In the genomic region with DNA sequence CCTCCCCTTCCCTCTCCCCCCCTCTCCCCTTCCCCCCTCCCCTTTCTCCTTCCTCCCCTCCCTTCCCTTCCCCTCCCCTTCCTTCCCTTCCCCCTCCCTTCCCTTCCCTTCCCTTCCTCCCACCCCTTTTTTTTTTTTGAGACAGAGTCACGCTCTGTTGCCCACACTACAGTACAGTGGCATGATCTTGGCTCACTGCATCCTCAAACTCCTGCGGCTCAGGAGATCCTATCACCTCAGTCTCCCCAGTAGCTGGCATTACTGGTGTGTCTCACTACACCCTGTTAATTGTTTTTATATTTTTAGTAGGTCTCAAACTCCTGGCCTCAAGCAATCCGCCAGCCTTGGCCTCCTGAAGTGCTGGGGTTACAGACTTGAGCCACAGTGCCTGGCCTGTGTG, we compare ENCODE assay signal across 14 cellular contexts.
"Had no signal": no experiment of that assay in that cellular context is flagged by ENCODE, and none has a peak within 500 bp of the region (broad histone marks: within the 10 kb centered on the region; RNA-seq: fewer than 3 reads in every experiment).

No MANE protein-coding gene starts in this region.

- H3K27me3 ChIP-seq: body of pancreas, left lung, ovary, tibial artery had no signal

- H3K27ac Mint-ChIP-seq: activated CD4-positive, alpha-beta T cell treated with anti-CD3 and anti-CD28 coated beads, Interleukin-2, amount 10 ng/mL, durations not matched to agents 7 days and 5 days; activated naive CD4-positive, alpha-beta T cell treated with anti-CD3 and anti-CD28 coated beads, Interleukin-2, amount 50 U/mL, for 24 hours; activated T-helper 2 cell treated with anti-CD3 and anti-CD28 coated beads, Interferon-gamma antibody, Interleukin-2, Interleukin-4, amounts not matched to agents 10 μg/mL and 5 μg/mL and 100 μg/mL, durations not matched to agents 14 hours and 24 hours and 36 hours; T-helper 17 cell had no signal

- H3K9me3 ChIP-seq: body of pancreas, left lung, ovary, tibial artery had no signal

- H3K36me3 Mint-ChIP-seq: activated naive CD4-positive, alpha-beta T cell treated with anti-CD3 and anti-CD28 coated beads, Interleukin-2, amount 50 U/mL, for 24 hours had no signal

- DNase-seq: activated CD4-positive, alpha-beta T cell treated with anti-CD3 and anti-CD28 coated beads, Interleukin-2, amount 10 ng/mL, durations not matched to agents 7 days and 5 days; activated CD4-positive, CD25-positive, alpha-beta regulatory T cell; body of pancreas; dermis blood vessel endothelial cell; glutamatergic neuron; left lung; mesendoderm; ovary; stimulated activated CD4-positive, alpha-beta T cell treated with anti-CD3 and anti-CD28 coated beads, Interleukin-15, amount 100 ng/mL, for 24 hours; stimulated activated CD4-positive, alpha-beta T cell treated with anti-CD3 and anti-CD28 coated beads, Interleukin-4, amount 100 ng/mL, for 24 hours; T-helper 17 cell; tibial artery had no signal

- H3K9me3 Mint-ChIP-seq: activated CD4-positive, alpha-beta T cell treated with anti-CD3 and anti-CD28 coated beads, Interleukin-2, amount 10 ng/mL, durations not matched to agents 7 days and 5 days; activated naive CD4-positive, alpha-beta T cell treated with anti-CD3 and anti-CD28 coated beads, Interleukin-2, amount 50 U/mL, for 24 hours; activated T-helper 2 cell treated with anti-CD3 and anti-CD28 coated beads, Interferon-gamma antibody, Interleukin-2, Interleukin-4, amounts not matched to agents 10 μg/mL and 5 μg/mL and 100 μg/mL, durations not matched to agents 14 hours and 24 hours and 36 hours had no signal

- H3K4me3 Mint-ChIP-seq: activated CD4-positive, alpha-beta T cell treated with anti-CD3 and anti-CD28 coated beads, Interleukin-2, amount 10 ng/mL, durations not matched to agents 7 days and 5 days; activated naive CD4-positive, alpha-beta T cell treated with anti-CD3 and anti-CD28 coated beads, Interleukin-2, amount 50 U/mL, for 24 hours; T-helper 17 cell had no signal

- H3K36me3 ChIP-seq: left lung, ovary had no signal

- H3K4me3 ChIP-seq: body of pancreas, left lung, ovary, tibial artery had no signal

- H3K4me1 ChIP-seq: body of pancreas had no signal

- H3K4me1 Mint-ChIP-seq: activated CD4-positive, alpha-beta T cell treated with anti-CD3 and anti-CD28 coated beads, Interleukin-2, amount 10 ng/mL, durations not matched to agents 7 days and 5 days; activated naive CD4-positive, alpha-beta T cell treated with anti-CD3 and anti-CD28 coated beads, Interleukin-2, amount 50 U/mL, for 24 hours had no signal

- H3K27ac ChIP-seq: body of pancreas, ovary, tibial artery had no signal
